In genomic region chr2:215609089-215610032, GRCh38 we compare ENCODE assay signal across 18 cellular contexts.
DNase-seq lines count a peak whose midpoint lies in the region; ATAC-seq, FAIRE-seq and TF ChIP-seq lines count a peak whose summit lies in the region.
"Had no signal": no experiment of that assay in that cellular context is flagged by ENCODE, and none has a peak within 500 bp of the region (broad histone marks: within the 10 kb centered on the region; RNA-seq: fewer than 3 reads in every experiment).

No MANE protein-coding gene starts in this region.

- no peak overlapping the region for H2AK5ac ChIP-seq in neuronal stem cell (ENCODE audit: low read depth, low read length)

- 82% methylated on average over 6 of the region's 8 CpGs for WGBS in right lobe of liver (ENCODE audit: insufficient coverage, low coverage, low lambda C conversion rate, missing lambda C conversion rate)
- WGBS in neuronal stem cell (ENCODE audit: extremely low coverage in 2 of 2, insufficient read length in 2 of 2, insufficient replicate concordance in 1 of 2), 2 donors, result no CpG with 5 or more reads among the region's 8 CpGs

- H3K4me2 ChIP-seq in neuronal stem cell (ENCODE audit: insufficient read depth, low read length, poor library complexity, severe bottlenecking), result no peak overlapping the region

- no peak overlapping the region for H2AFZ ChIP-seq in neuronal stem cell (ENCODE audit: low read length)

- no peak overlapping the region for H3K23ac ChIP-seq in neuronal stem cell (ENCODE audit: low read depth, low read length, poor library complexity)

- no peak for TF ChIP-seq POLR2A in right lobe of liver (IDR thresholded peaks at IDR 0.05)

- peak; percentile 56 to 88 (median 62) for ATAC-seq in right lobe of liver
- no peak for ATAC-seq in GM21619 (IDR thresholded peaks at IDR 0.05; ENCODE audit: unreplicated experiment)
- ATAC-seq: activated naive CD8-positive, alpha-beta T cell treated with anti-CD3 and anti-CD28 coated beads, Interleukin-2, amount 50 U/mL, for 24 hours; activated T-cell treated with anti-CD3 and anti-CD28 coated beads, Interleukin-2, amount 50 U/mL, for 4 hours had no signal

- H3K27me3 ChIP-seq in right lobe of liver (no peaks in the 10 kb centered on the region), neuronal stem cell (ENCODE audit: control insufficient read depth in 3 of 3, insufficient read depth in 3 of 3, low read depth in 1 of 3, low read length in 3 of 3) (no peaks in the 10 kb centered on the region)
- H3K27me3 ChIP-seq: ovary, suprapubic skin had no signal

- H3K79me1 ChIP-seq in neuronal stem cell (ENCODE audit: low read depth, low read length), result no peaks in the 10 kb centered on the region

- TF ChIP-seq CTCF in epithelial cell of esophagus (IDR thresholded peaks at IDR 0.05; ENCODE audit: insufficient read depth, low read depth, low read length, missing control alignments) (no peak), right lobe of liver (IDR thresholded peaks at IDR 0.05) (no peak)

- H2BK5ac ChIP-seq in neuronal stem cell (ENCODE audit: low read length), result no peak overlapping the region

- H3K4me1 ChIP-seq in right lobe of liver (peaks cover 0 to 4% (median 0%) of the 10 kb centered on the region in 4 donors), neuronal stem cell (ENCODE audit: control insufficient read depth in 2 of 2, insufficient read depth in 1 of 2, low read depth in 1 of 2, low read length in 2 of 2) (peaks cover 2 to 3% of the 10 kb centered on the region in 2 donors)
- H3K4me1 ChIP-seq: suprapubic skin had no signal

- H3K4me3 ChIP-seq in epithelial cell of esophagus (ENCODE audit: low read length) (no peak overlapping the region), right lobe of liver (no peak overlapping the region), neuronal stem cell (ENCODE audit: low read length in 2 of 2) (no peak overlapping the region)
- H3K4me3 ChIP-seq: coronary artery, ovary, suprapubic skin had no signal

- H2BK15ac ChIP-seq in neuronal stem cell (ENCODE audit: low read length), result no peak overlapping the region

- intact Hi-C loops in right lobe of liver (cut with DNase I), result no loop called here

- no peak overlapping the region for H3K27ac ChIP-seq in right lobe of liver
- H3K27ac ChIP-seq in neuronal stem cell (replicated peaks; ENCODE audit: low read length), result no peak overlapping the region
- H3K27ac ChIP-seq: coronary artery, ovary, suprapubic skin had no signal

- no peak overlapping the region for H3K18ac ChIP-seq in neuronal stem cell (ENCODE audit: low read length)

- no peak overlapping the region for H2BK120ac ChIP-seq in neuronal stem cell (ENCODE audit: low read depth, low read length)

- FAIRE-seq in RCC 7860 (lab: Jason Lieb, UNC), result no peak
- FAIRE-seq: D721Med had no signal

- H3K14ac ChIP-seq in neuronal stem cell (ENCODE audit: low read length), result no peak overlapping the region

- H3K9ac ChIP-seq in neuronal stem cell (ENCODE audit: low read depth, low read length, poor library complexity), result no peak overlapping the region

- H3K4ac ChIP-seq in neuronal stem cell (ENCODE audit: low read length), result no peak overlapping the region

- no peak overlapping the region for H4K91ac ChIP-seq in neuronal stem cell (ENCODE audit: low read depth, low read length, poor library complexity)

- DNase-seq in EL (peak; percentile 86), RCC 7860 (ENCODE audit: low spot score) (peak; percentile 92), epithelial cell of esophagus (ENCODE audit: low read depth) (peak; percentile 96), right lobe of liver (no peak), GF-D8 (lab: John Stamatoyannopoulos, UW) (no peak), dedifferentiated amniotic fluid mesenchymal stem cell (ENCODE audit: extremely low spot score) (no peak), neuronal stem cell (ENCODE audit: low spot score) (no peak)
- DNase-seq: activated CD4-positive, alpha-beta T cell treated with anti-CD3 and anti-CD28 coated beads for 48 hours; activated naive CD8-positive, alpha-beta T cell treated with anti-CD3 and anti-CD28 coated beads, Interleukin-2, amount 50 U/mL, for 24 hours; activated T-cell treated with anti-CD3 and anti-CD28 coated beads, Interleukin-2, amount 50 U/mL, for 4 hours; NCI-H2107; ovary; SHP77 treated with DMSO at 0.1 percent for 48 hours; T-helper 9 cell had no signal

- no peak overlapping the region for H4K8ac ChIP-seq in neuronal stem cell (ENCODE audit: low read depth, low read length)

- no peaks in the 10 kb centered on the region for H3K36me3 ChIP-seq in right lobe of liver
- no peaks in the 10 kb centered on the region for H3K36me3 ChIP-seq in neuronal stem cell (replicated peaks in 1 of 2; ENCODE audit: control insufficient read depth in 2 of 2, insufficient read depth in 2 of 2, low read length in 2 of 2)
- H3K36me3 ChIP-seq: ovary, suprapubic skin had no signal

- H3K9me3 ChIP-seq in right lobe of liver (no peaks in the 10 kb centered on the region), neuronal stem cell (replicated peaks in 1 of 2; ENCODE audit: control insufficient read depth in 2 of 2, insufficient read depth in 1 of 2, low read depth in 1 of 2, low read length in 2 of 2) (no peaks in the 10 kb centered on the region)
- H3K9me3 ChIP-seq: ovary, suprapubic skin had no signal

- H2BK12ac ChIP-seq in neuronal stem cell (ENCODE audit: low read length), result no peak overlapping the region

Comparison
In these comparisons a context has a peak if more than half of its experiments do, and no peak if none do; other contexts are left out.
1. DNase-seq: peak in EL (single experiment), RCC 7860 (single experiment) and epithelial cell of esophagus (single experiment); none in right lobe of liver (0 of 3), GF-D8 (single experiment), dedifferentiated amniotic fluid mesenchymal stem cell (single experiment) and neuronal stem cell (single experiment).